ENCODE assay signal across 2 cellular contexts in genomic region chr10:97879241-97879640, GRCh38.
TF ChIP-seq lines count a peak whose summit lies in the region.

No MANE protein-coding gene starts in this region.

TF ChIP-seq in HEK293, 187 proteins besides CTCF, POLR2A, EP300 and RAD21 (continued from another document):
- peak; percentile 50; the same call in 1 of the 2 replicates for TF ChIP-seq ZNF580 (tag by site-specific recombination; IDR thresholded peaks at IDR 0.05)
- peak; percentile 79 for TF ChIP-seq YY1 (tag by site-specific recombination; IDR thresholded peaks at IDR 0.05)

TF ChIP-seq in GM12878, 131 proteins besides CTCF, POLR2A, EP300 and RAD21 (continued from another document):
- TF ChIP-seq JUNB (IDR thresholded peaks at IDR 0.05) (no peak), MTA2 (IDR thresholded peaks at IDR 0.05; ENCODE audit: low read depth) (no peak)
